9 cellular contexts compared by ENCODE assay signal in the genomic region with DNA sequence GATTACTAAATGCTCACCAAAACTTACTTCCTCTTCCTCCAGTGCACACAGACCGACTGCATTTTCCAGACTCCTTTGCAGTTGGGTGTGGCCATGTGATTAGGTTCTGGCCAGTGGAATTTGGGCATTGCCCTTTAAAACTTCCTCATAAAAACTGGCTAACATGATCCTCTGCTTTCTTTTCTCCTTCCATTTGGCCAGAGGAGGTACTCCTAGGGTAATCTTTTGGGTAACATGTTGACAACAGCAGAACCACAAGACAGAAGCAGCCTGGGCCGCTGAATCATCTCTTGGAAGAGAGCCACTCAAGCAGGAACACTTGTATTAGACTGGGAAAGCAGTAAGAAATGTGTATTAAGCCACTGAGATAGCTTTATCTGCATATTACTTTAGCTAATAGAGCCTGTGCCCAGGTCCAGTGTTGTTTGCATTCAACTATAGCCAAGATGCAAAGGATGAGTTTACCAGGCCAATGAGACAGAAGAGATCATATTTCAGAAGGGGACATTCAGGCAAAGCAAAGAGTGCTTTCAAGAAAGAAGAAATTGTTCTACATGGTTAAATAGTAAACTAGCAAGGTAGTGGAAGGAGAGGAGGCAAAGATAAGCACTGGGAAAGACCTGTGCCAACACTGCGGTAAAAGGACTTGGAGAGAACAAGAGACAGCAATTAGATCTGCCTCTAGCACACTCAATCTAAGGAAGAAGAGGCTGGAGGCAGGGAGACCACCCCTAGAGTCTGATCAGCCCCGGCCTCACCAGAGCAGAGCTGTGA.
DNase-seq lines count a peak whose midpoint lies in the region; ATAC-seq, FAIRE-seq and TF ChIP-seq lines count a peak whose summit lies in the region.
"Had no signal": no experiment of that assay in that cellular context is flagged by ENCODE, and none has a peak within 500 bp of the region (broad histone marks: within the 10 kb centered on the region; RNA-seq: fewer than 3 reads in every experiment).

No MANE protein-coding gene starts in this region.

- H3K27ac ChIP-seq in SJSA1 (no peak overlapping the region), rectal smooth muscle tissue (ENCODE audit: low read depth, low read length) (peak overlapping the region; percentile 64)

- H3K36me3 Mint-ChIP-seq in mesothelial cell of epicardium: no peaks in the 10 kb centered on the region

- H3K4me1 Mint-ChIP-seq in mesothelial cell of epicardium: peaks cover 3% of the 10 kb centered on the region

- H3K4me3 ChIP-seq in SJSA1 (no peak overlapping the region), fibroblast of villous mesenchyme (ENCODE audit: low read depth, low read length) (no peak overlapping the region), rectal smooth muscle tissue (ENCODE audit: low read length) (no peak overlapping the region)

- H3K9ac ChIP-seq in rectal smooth muscle tissue (ENCODE audit: low read length): no peak overlapping the region

- TF ChIP-seq CTCF in fibroblast of villous mesenchyme (IDR thresholded peaks at IDR 0.05; ENCODE audit: insufficient read depth, low read depth, low read length) (no peak), mesothelial cell of epicardium (IDR thresholded peaks at IDR 0.05; ENCODE audit: unreplicated experiment) (no peak), D721Med (IDR thresholded peaks at IDR 0.05; ENCODE audit: insufficient read depth, missing control alignments) (no peak)

- H3K4me1 ChIP-seq in SJSA1 (replicated peaks) (peaks cover 7% of the 10 kb centered on the region), rectal smooth muscle tissue (ENCODE audit: control insufficient read depth, insufficient read depth, low read length) (peaks cover 7% of the 10 kb centered on the region)

- no peaks in the 10 kb centered on the region for H3K9me3 ChIP-seq in SJSA1 (replicated peaks)

- H3K36me3 ChIP-seq in SJSA1 (no peaks in the 10 kb centered on the region), rectal smooth muscle tissue (ENCODE audit: control insufficient read depth, insufficient read depth, low read length) (no peaks in the 10 kb centered on the region)

- ATAC-seq in GM21526 (IDR thresholded peaks at IDR 0.05; ENCODE audit: low FRiP score, unreplicated experiment): no peak

- no peaks in the 10 kb centered on the region for H3K27me3 ChIP-seq in SJSA1 (replicated peaks)
- no peaks in the 10 kb centered on the region for H3K27me3 ChIP-seq in rectal smooth muscle tissue (ENCODE audit: control insufficient read depth, insufficient read depth, low read length)

- H3K27ac Mint-ChIP-seq in mesothelial cell of epicardium: no peak overlapping the region

- DNase-seq in GM04504 (ENCODE audit: low read depth) (peak; percentile 89), SJSA1 (ENCODE audit: low read depth in 1 of 2, low spot score in 2 of 2) (peak; percentile 57 to 69), fibroblast of villous mesenchyme (ENCODE audit: low read depth) (peak; percentile 94), mesothelial cell of epicardium (ENCODE audit: low spot score in 2 of 2, unreplicated experiment in 2 of 2) (no peak), D721Med (ENCODE audit: insufficient read length, low spot score) (no peak), NCI-H1930 (lab: John Stamatoyannopoulos, UW) (no peak)

- no peaks in the 10 kb centered on the region for H3K27me3 Mint-ChIP-seq in mesothelial cell of epicardium (ENCODE audit: low read depth)

- H3K4me3 Mint-ChIP-seq in mesothelial cell of epicardium: no peak overlapping the region
- H3K4me3 Mint-ChIP-seq: neural crest cell had no signal

- FAIRE-seq in D721Med (lab: Jason Lieb, UNC): no peak

- no peaks in the 10 kb centered on the region for H3K9me3 Mint-ChIP-seq in mesothelial cell of epicardium
- H3K9me3 Mint-ChIP-seq: neural crest cell had no signal

Comparison
In these comparisons a context has a peak if more than half of its experiments do, and no peak if none do; other contexts are left out.
1. DNase-seq: peak in GM04504 (single experiment), SJSA1 (2 of 2) and fibroblast of villous mesenchyme (single experiment); none in mesothelial cell of epicardium (0 of 2), D721Med (single experiment) and NCI-H1930 (0 of 2).